ENCODE assay signal across 12 cellular contexts in genomic region chr21:45012661-45013270, GRCh38.
A peak's percentile ranks its signal among the peaks of the same experiment; 100 is the strongest.
DNase-seq lines count a peak whose midpoint lies in the region; ATAC-seq and TF ChIP-seq lines count a peak whose summit lies in the region.
"Had no signal": no experiment of that assay in that cellular context is flagged by ENCODE, and none has a peak within 500 bp of the region (broad histone marks: within the 10 kb centered on the region; RNA-seq: fewer than 3 reads in every experiment).

No MANE protein-coding gene starts in this region.

- H3K27me3 Mint-ChIP-seq in Calu3 (ENCODE audit: unreplicated experiment) = peaks cover 23% of the 10 kb centered on the region
- H3K27me3 Mint-ChIP-seq in nephron progenitor cell (ENCODE audit: low read depth, poor library complexity) = peaks cover 46% of the 10 kb centered on the region

- H3K4me3 Mint-ChIP-seq in Calu3 (ENCODE audit: low read depth, unreplicated experiment) (peak overlapping the region; percentile 45), nephron progenitor cell (peak overlapping the region; percentile 52)
- H3K4me3 Mint-ChIP-seq: activated naive CD8-positive, alpha-beta T cell treated with anti-CD3 and anti-CD28 coated beads, Interleukin-2, amount 50 U/mL, for 24 hours had no signal

- no peaks in the 10 kb centered on the region for H3K9me3 Mint-ChIP-seq in Calu3 (ENCODE audit: low read depth, unreplicated experiment)
- peaks cover 17% of the 10 kb centered on the region for H3K9me3 Mint-ChIP-seq in nephron progenitor cell
- H3K9me3 Mint-ChIP-seq: activated naive CD8-positive, alpha-beta T cell treated with anti-CD3 and anti-CD28 coated beads, Interleukin-2, amount 50 U/mL, for 24 hours; CD4-positive, alpha-beta memory T cell had no signal

- CTCF ChIA-PET in Calu3 (lab: Charles Lee) = interaction anchor here (0.6 to 1.7 kb wide), 6 partner anchors 90 to 861 kb away, joined by 3 to 7 read pairs (median 4); no protein-coding TSS in a partner anchor

- H3K4me3 ChIP-seq in epithelial cell of esophagus (ENCODE audit: low read length) = no peak overlapping the region

- DNase-seq in Calu3 = peak; percentile 40
- peak; percentile 59 for DNase-seq in NCI-H82 treated with DMSO at 0.1 percent for 48 hours (lab: John Stamatoyannopoulos, UW; ENCODE audit: unreplicated experiment)
- DNase-seq in epithelial cell of esophagus (ENCODE audit: low read depth) = peak; percentile 89
- DNase-seq in nephron progenitor cell = peak; percentile 43
- DNase-seq in UCSD-AML1 (lab: John Stamatoyannopoulos, UW; ENCODE audit: unreplicated experiment) = no peak
- no peak for DNase-seq in AG08395 (ENCODE audit: low spot score)
- no peak for DNase-seq in inferior parietal cortex (ENCODE audit: extremely low spot score)
- DNase-seq: activated CD4-positive, alpha-beta T cell treated with anti-CD3 and anti-CD28 coated beads, Interleukin-2, amount 50 U/mL, for 4 hours; activated naive CD8-positive, alpha-beta T cell treated with anti-CD3 and anti-CD28 coated beads, Interleukin-2, amount 50 U/mL, for 24 hours; CD4-positive, alpha-beta memory T cell; NCI-H1092 treated with DMSO at 0.1 percent for 48 hours had no signal

- no peak for ATAC-seq in GM19395 (IDR thresholded peaks at IDR 0.05; ENCODE audit: unreplicated experiment)
- ATAC-seq: activated naive CD8-positive, alpha-beta T cell treated with anti-CD3 and anti-CD28 coated beads, Interleukin-2, amount 50 U/mL, for 24 hours had no signal

- TF ChIP-seq CTCF in Calu3 (IDR thresholded peaks at IDR 0.05; ENCODE audit: unreplicated experiment) (no peak), epithelial cell of esophagus (IDR thresholded peaks at IDR 0.05; ENCODE audit: insufficient read depth, low read depth, low read length, missing control alignments) (no peak), nephron progenitor cell (IDR thresholded peaks at IDR 0.05) (no peak)

- intact Hi-C loops in Calu3 (cut with micrococcal nuclease; ENCODE audit: unreplicated experiment) = no loop called here

- H3K36me3 Mint-ChIP-seq in Calu3 (ENCODE audit: insufficient read depth, unreplicated experiment) (peaks cover 5% of the 10 kb centered on the region), nephron progenitor cell (ENCODE audit: low read depth) (no peaks in the 10 kb centered on the region)
- H3K36me3 Mint-ChIP-seq: CD4-positive, alpha-beta memory T cell had no signal

- BruUV-seq in Calu3 (replicated peaks; lab: Mats Ljungman, UMichigan) = no TSS peak

- H3K27ac Mint-ChIP-seq in Calu3 (ENCODE audit: unreplicated experiment) (peak overlapping the region; percentile 50), nephron progenitor cell (peak overlapping the region; percentile 96)
- H3K27ac Mint-ChIP-seq: activated naive CD8-positive, alpha-beta T cell treated with anti-CD3 and anti-CD28 coated beads, Interleukin-2, amount 50 U/mL, for 24 hours had no signal

- H3K4me1 Mint-ChIP-seq in Calu3 (ENCODE audit: low read depth, unreplicated experiment) (peaks cover 12% of the 10 kb centered on the region), nephron progenitor cell (peaks cover 73% of the 10 kb centered on the region)

Comparison
In these comparisons a context has a peak if more than half of its experiments do, and no peak if none do; other contexts are left out.
1. DNase-seq: peak in Calu3 (single experiment), NCI-H82 treated with DMSO at 0.1 percent for 48 hours (single experiment), epithelial cell of esophagus (single experiment) and nephron progenitor cell (single experiment); none in UCSD-AML1 (single experiment), AG08395 (single experiment) and inferior parietal cortex (single experiment).